Comparison of ENCODE assay signal across 8 cellular contexts in the genomic region with DNA sequence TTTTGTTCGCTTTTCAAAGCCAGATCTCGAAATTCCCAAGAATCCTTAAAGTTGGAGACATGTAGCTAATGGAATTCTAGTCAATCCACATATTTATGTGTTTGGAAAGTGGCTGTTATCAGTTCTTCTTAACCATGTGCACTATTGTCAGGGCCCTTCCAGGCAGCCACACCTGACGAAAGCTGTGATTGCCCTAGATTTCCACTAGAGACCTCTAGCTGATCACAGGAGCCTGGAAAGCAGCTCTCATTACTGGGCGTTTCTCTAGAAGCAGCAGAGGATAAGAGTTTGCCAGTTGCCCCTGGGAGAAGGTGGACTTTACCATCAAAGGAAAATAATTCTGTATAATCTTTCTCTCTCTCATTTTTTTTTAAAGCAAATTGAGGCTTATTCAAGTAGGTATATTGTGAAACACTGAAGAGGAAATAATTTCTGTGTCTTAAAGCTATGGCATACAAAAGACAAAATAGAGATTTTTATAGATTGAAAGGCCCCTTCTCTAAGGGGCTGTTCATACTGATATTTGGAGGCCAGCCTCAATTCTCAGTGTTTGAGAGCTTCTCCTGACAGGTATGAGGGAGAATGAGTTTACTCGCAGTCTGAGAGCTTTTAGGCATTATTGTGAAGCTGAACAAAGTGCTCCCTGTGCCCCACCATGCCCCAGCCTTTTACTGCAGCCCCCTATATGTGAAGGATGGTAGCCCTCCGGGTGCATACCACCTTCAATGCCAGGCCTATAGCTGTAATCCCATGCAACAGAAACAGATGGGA.
A peak's percentile ranks its signal among the peaks of the same experiment; 100 is the strongest.
DNase-seq lines count a peak whose midpoint lies in the region; ATAC-seq, FAIRE-seq and TF ChIP-seq lines count a peak whose summit lies in the region.

No MANE protein-coding gene starts in this region.

- H2BK15ac ChIP-seq in H9 (ENCODE audit: low read depth, low read length), result no peak overlapping the region

- H3K27me3 Mint-ChIP-seq in H9 (ENCODE audit: low read depth), result no peaks in the 10 kb centered on the region

- dilution Hi-C loops in endothelial cell of umbilical vein (cut with MboI; ENCODE audit: extremely low pct_ligation_motif_present, low sequenced_read_pairs), result no loop called here

- H3K79me1 ChIP-seq in H9 (ENCODE audit: insufficient read depth, low read depth, low read length, poor library complexity, severe bottlenecking), result no peaks in the 10 kb centered on the region

- H4K5ac ChIP-seq in H9 (ENCODE audit: insufficient read length, low read depth, low read length), result no peak overlapping the region

- H3K4me1 ChIP-seq in A549 (peaks cover 36% of the 10 kb centered on the region), H9 (ENCODE audit: insufficient read depth, low read length) (peaks cover 5% of the 10 kb centered on the region; the same call in 1 of the 2 replicates), OCI-LY3 (ENCODE audit: low read length) (no peaks in the 10 kb centered on the region), endothelial cell of umbilical vein (ENCODE audit: control insufficient read depth, extremely low read depth, insufficient read depth, low read length) (no peaks in the 10 kb centered on the region)

- H3T11ph ChIP-seq in H9 (ENCODE audit: low read length), result no peak overlapping the region

- H3K4me1 Mint-ChIP-seq in H9, result peaks cover 25 to 35% of the 10 kb centered on the region in 2 experiments

- FAIRE-seq in A549 (lab: Jason Lieb, UNC), result no peak
- peak; percentile 75 for FAIRE-seq in endothelial cell of umbilical vein (lab: Jason Lieb, UNC)

- no peak overlapping the region for H3K4ac ChIP-seq in H9 (ENCODE audit: low read depth, low read length)

- H3K56ac ChIP-seq in H9 (ENCODE audit: insufficient read length, low read depth, low read length), result no peak overlapping the region

- H3K23ac ChIP-seq in H9 (ENCODE audit: insufficient read length, low read depth, low read length), result no peak overlapping the region

- no peak overlapping the region for H3K18ac ChIP-seq in H9 (ENCODE audit: insufficient read length, low read depth, low read length)

- TF ChIP-seq RAD21 in A549 (conservative IDR thresholded peaks at IDR 0.05 in 1 of 2, IDR thresholded peaks at IDR 0.05 in 1 of 2), result peak; percentile 94 to 97

- TF ChIP-seq POLR2A in A549 (IDR thresholded peaks at IDR 0.05; ENCODE audit: low read length), result no peak
- TF ChIP-seq POLR2A in endothelial cell of umbilical vein (IDR thresholded peaks at IDR 0.05; ENCODE audit: low read depth, low read length), result no peak

- H3K36me3 Mint-ChIP-seq in H9 (ENCODE audit: insufficient read depth in 1 of 3, low read depth in 3 of 3), result no peaks in the 10 kb centered on the region

- H4K91ac ChIP-seq in H9 (ENCODE audit: insufficient read length, low read depth, low read length), result no peak overlapping the region

- no peaks in the 10 kb centered on the region for H3K9me1 ChIP-seq in endothelial cell of umbilical vein (replicated peaks; ENCODE audit: control insufficient read depth, extremely low read depth, insufficient read depth, low read length)

- H2BK12ac ChIP-seq in H9 (ENCODE audit: insufficient read length, low read depth, low read length), result no peak overlapping the region

- H3K9me3 ChIP-seq in A549 (no peaks in the 10 kb centered on the region), H9 (ENCODE audit: control insufficient read depth, low read depth, low read length) (no peaks in the 10 kb centered on the region), OCI-LY3 (ENCODE audit: insufficient read depth, low read length) (no peaks in the 10 kb centered on the region), endothelial cell of umbilical vein (replicated peaks; ENCODE audit: control insufficient read depth, insufficient read depth, low read length) (no peaks in the 10 kb centered on the region)

- H3K4me2 ChIP-seq in A549, result peak overlapping the region; percentile 31
- H3K4me2 ChIP-seq in H9 (ENCODE audit: insufficient read depth, insufficient read length, low read length), result no peak overlapping the region
- H3K4me2 ChIP-seq in OCI-LY3 (ENCODE audit: low read length), result no peak overlapping the region
- H3K4me2 ChIP-seq in endothelial cell of umbilical vein (ENCODE audit: insufficient read depth, low read length), result no peak overlapping the region

- H3K36me3 ChIP-seq in OCI-LY3 (replicated peaks; ENCODE audit: low read depth, low read length) (no peaks in the 10 kb centered on the region), endothelial cell of umbilical vein (ENCODE audit: control insufficient read depth in 2 of 2, extremely low read depth in 1 of 2, insufficient read depth in 2 of 2, low read length in 2 of 2) (no peaks in the 10 kb centered on the region)

- peak; percentile 80 for TF ChIP-seq CTCF in A549 (IDR thresholded peaks at IDR 0.05)
- peak; percentile 66 for TF ChIP-seq CTCF in H9 (conservative IDR thresholded peaks at IDR 0.05)
- peak; percentile 33 for TF ChIP-seq CTCF in OCI-LY3 (IDR thresholded peaks at IDR 0.05; ENCODE audit: low read depth, low read length)
- peak; percentile 53 to 66 for TF ChIP-seq CTCF in endothelial cell of umbilical vein (IDR thresholded peaks at IDR 0.05; ENCODE audit: extremely low read depth in 1 of 2, insufficient read depth in 1 of 2, low read depth in 1 of 2, low read length in 2 of 2)

- POLR2A ChIA-PET in A549 (lab: Yijun Ruan, JAX) (interaction anchor here (0.6 to 2.0 kb wide), 12 partner anchors 109 to 590 kb away, joined by 3 to 49 read pairs (median 6); a partner anchor contains a TSS), endothelial cell of umbilical vein (lab: Charles Lee) (interaction anchor here (0.6 to 1.5 kb wide), 4 partner anchors 132 to 571 kb away, joined by 3 to 12 read pairs (median 3); a partner anchor contains a TSS)

- H2BK120ac ChIP-seq in H9 (ENCODE audit: low read depth, low read length, poor library complexity, severe bottlenecking), result no peak overlapping the region

- H4K20me1 ChIP-seq in H9 (ENCODE audit: control insufficient read depth, insufficient read depth, insufficient read length) (no peaks in the 10 kb centered on the region), OCI-LY3 (ENCODE audit: insufficient read depth, low read length) (no peaks in the 10 kb centered on the region), endothelial cell of umbilical vein (replicated peaks; ENCODE audit: control insufficient read depth, extremely low read depth, insufficient read depth, low read length) (no peaks in the 10 kb centered on the region)

- H3K27me3 ChIP-seq in H9 (ENCODE audit: insufficient read depth, low read length) (no peaks in the 10 kb centered on the region), OCI-LY3 (ENCODE audit: low read depth, low read length) (no peaks in the 10 kb centered on the region), endothelial cell of umbilical vein (ENCODE audit: control insufficient read depth in 2 of 2, insufficient read depth in 2 of 2, low read length in 2 of 2) (no peaks in the 10 kb centered on the region)

- WGBS in A549 (ENCODE audit: missing lambda C conversion rate), result 34% methylated on average over 6 of the region's 6 CpGs
- WGBS in H9 (ENCODE audit: extremely low coverage, insufficient read length, low lambda C conversion rate), result no CpG with 5 or more reads among the region's 6 CpGs

- H2BK5ac ChIP-seq in H9 (ENCODE audit: insufficient read length, low read length), result no peak overlapping the region

- no peak overlapping the region for H3K14ac ChIP-seq in H9 (ENCODE audit: insufficient read depth, low read length)

- no peak overlapping the region for H3K4me3 ChIP-seq in A549
- no peak overlapping the region for H3K4me3 ChIP-seq in OCI-LY3 (ENCODE audit: low read length)
- no peak overlapping the region for H3K4me3 ChIP-seq in endothelial cell of umbilical vein (replicated peaks in 1 of 3; ENCODE audit: insufficient read depth in 1 of 3, low read depth in 1 of 3, low read length in 3 of 3)

- H2AFZ ChIP-seq in H9 (ENCODE audit: low read length), result no peak overlapping the region
- no peak overlapping the region for H2AFZ ChIP-seq in OCI-LY3 (ENCODE audit: low read depth, low read length)
- peak overlapping the region; percentile 12 for H2AFZ ChIP-seq in endothelial cell of umbilical vein (ENCODE audit: low read depth, low read length)

- H3K79me2 ChIP-seq in H9 (ENCODE audit: insufficient read depth, low read length) (no peaks in the 10 kb centered on the region), OCI-LY3 (ENCODE audit: low read length) (no peaks in the 10 kb centered on the region), endothelial cell of umbilical vein (ENCODE audit: control insufficient read depth, insufficient read depth, low read length) (no peaks in the 10 kb centered on the region)

- H2BK20ac ChIP-seq in H9 (ENCODE audit: low read depth, low read length, poor library complexity, severe bottlenecking), result no peak overlapping the region

- intact Hi-C loops in endothelial cell of umbilical vein (cut with micrococcal nuclease), result loop anchor here (1.0 to 2.0 kb wide), 6 partner anchors 45 to 590 kb away; a partner anchor contains a TSS

- peak overlapping the region; percentile 71 to 86 for H3K27ac ChIP-seq in A549
- H3K27ac ChIP-seq in H9 (ENCODE audit: insufficient read length, low read depth, low read length), result no peak overlapping the region
- H3K27ac ChIP-seq in OCI-LY3 (ENCODE audit: low read length), result no peak overlapping the region
- no peak overlapping the region for H3K27ac ChIP-seq in endothelial cell of umbilical vein (ENCODE audit: insufficient read depth, low read depth, low read length)

- CTCF ChIA-PET in A549 (lab: Yijun Ruan, JAX), result interaction anchor here (0.6 to 10.3 kb wide), 64 partner anchors 10 to 982 kb away, joined by 3 to 147 read pairs (median 4); a partner anchor contains a TSS
- CTCF ChIA-PET in endothelial cell of umbilical vein (lab: Charles Lee), result interaction anchor here (0.8 to 3.9 kb wide), 45 partner anchors 9 to 593 kb away, joined by 3 to 124 read pairs (median 4); a partner anchor contains a TSS

- no peak overlapping the region for H3K4me3 Mint-ChIP-seq in H9

- no peaks in the 10 kb centered on the region for H3K9me3 Mint-ChIP-seq in H9

- no peak for TF ChIP-seq EP300 in A549 (IDR thresholded peaks at IDR 0.05)

- no peak overlapping the region for H4K8ac ChIP-seq in H9 (replicated peaks; ENCODE audit: insufficient read length, low read depth, low read length)

- BruUV-seq in endothelial cell of umbilical vein (replicated peaks; lab: Mats Ljungman, UMichigan), result no TSS peak

- H3K9ac ChIP-seq in H9 (ENCODE audit: extremely low read depth, insufficient read length, low read length) (no peak overlapping the region), OCI-LY3 (ENCODE audit: low read length) (no peak overlapping the region), endothelial cell of umbilical vein (replicated peaks; ENCODE audit: extremely low read depth, insufficient read depth, low read length) (no peak overlapping the region)

- no peaks in the 10 kb centered on the region for H3K23me2 ChIP-seq in H9 (ENCODE audit: insufficient read length, low read depth, low read length, poor library complexity, severe bottlenecking)

- ATAC-seq in A549 (peak; percentile 95 to 97), GM21825 (IDR thresholded peaks at IDR 0.05; ENCODE audit: unreplicated experiment) (no peak)

- no peak overlapping the region for H2AK5ac ChIP-seq in H9 (ENCODE audit: insufficient read length, low read length)

- H3K27ac Mint-ChIP-seq in H9, result no peak overlapping the region

- DNase-seq in A549 (ENCODE audit: low read depth in 1 of 2, low spot score in 1 of 2), result peak; percentile 70 to 85
- DNase-seq in H9, result peak; percentile 53
- DNase-seq in endothelial cell of umbilical vein (ENCODE audit: low read depth, low spot score), result peak; percentile 73
- peak; percentile 44 for DNase-seq in mucosa of gallbladder (ENCODE audit: low spot score)
- DNase-seq in NCI-H510A treated with DMSO at 0.1 percent for 48 hours (lab: John Stamatoyannopoulos, UW), result no peak
- DNase-seq in DMS79 treated with DMSO at 0.1 percent for 48 hours (lab: John Stamatoyannopoulos, UW), result no peak

Comparison
In these comparisons a context has a peak if more than half of its experiments do, and no peak if none do; other contexts are left out.
1. DNase-seq: peak in A549 (2 of 2), H9 (single experiment), endothelial cell of umbilical vein (single experiment) and mucosa of gallbladder (single experiment); none in NCI-H510A treated with DMSO at 0.1 percent for 48 hours (single experiment) and DMS79 treated with DMSO at 0.1 percent for 48 hours (single experiment).
2. H3K27ac ChIP-seq: peak in A549 (2 of 2); none in H9 (single experiment), OCI-LY3 (single experiment) and endothelial cell of umbilical vein (single experiment).
3. Peak in every context shown above with its lines, with median percentiles within 50 percentile points of each other: CTCF ChIP-seq.